Comparison of ENCODE assay signal across 24 cellular contexts in the genomic region with DNA sequence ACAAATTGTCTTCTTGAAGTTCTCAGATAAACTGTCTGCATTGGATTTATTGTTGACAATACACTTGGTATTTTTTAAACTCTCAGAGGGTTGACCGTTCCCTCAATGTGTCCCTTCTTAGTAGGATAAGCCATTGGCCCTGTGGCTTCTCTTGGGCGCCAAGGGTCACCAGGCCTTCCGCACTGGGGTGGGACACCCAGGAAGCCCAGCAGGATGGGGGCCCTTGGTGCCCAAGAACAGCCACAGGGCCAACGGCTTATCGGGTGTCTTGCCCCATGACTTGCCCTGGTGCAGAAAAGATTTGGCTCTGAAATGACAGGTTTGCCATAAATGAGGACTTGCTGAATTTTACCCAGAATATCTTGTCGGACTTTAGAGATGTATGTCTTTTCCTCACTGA.
A peak's percentile ranks its signal among the peaks of the same experiment; 100 is the strongest.
DNase-seq lines count a peak whose midpoint lies in the region; ATAC-seq and TF ChIP-seq lines count a peak whose summit lies in the region.
"Had no signal": no experiment of that assay in that cellular context is flagged by ENCODE, and none has a peak within 500 bp of the region (broad histone marks: within the 10 kb centered on the region; RNA-seq: fewer than 3 reads in every experiment).

No MANE protein-coding gene starts in this region.

- H3K4me1 Mint-ChIP-seq in neural crest cell (no peaks in the 10 kb centered on the region), osteocyte (ENCODE audit: unreplicated experiment) (no peaks in the 10 kb centered on the region)
- H3K4me1 Mint-ChIP-seq: CD14-positive monocyte; CD4-positive, alpha-beta memory T cell; CD4-positive, CD25-positive, alpha-beta regulatory T cell; CD8-positive, alpha-beta memory T cell had no signal

- H3K27ac Mint-ChIP-seq in neural crest cell (ENCODE audit: unreplicated experiment) (peak overlapping the region; percentile 27), osteocyte (ENCODE audit: unreplicated experiment) (no peak overlapping the region)
- H3K27ac Mint-ChIP-seq: CD14-positive monocyte; CD4-positive, alpha-beta memory T cell; CD4-positive, CD25-positive, alpha-beta regulatory T cell; CD8-positive, alpha-beta memory T cell had no signal

- TF ChIP-seq POLR2A in erythroblast (IDR thresholded peaks at IDR 0.05; ENCODE audit: low read length): no peak

- intact Hi-C loops in left lung (cut with DNase I): no loop called here

- H3K4me1 ChIP-seq in left lung: no peaks in the 10 kb centered on the region
- H3K4me1 ChIP-seq: BE2C, BLaER1 had no signal

- H3K27me3 Mint-ChIP-seq in neural crest cell (ENCODE audit: low read depth) (peaks cover 2% of the 10 kb centered on the region), osteocyte (ENCODE audit: unreplicated experiment) (no peaks in the 10 kb centered on the region)
- H3K27me3 Mint-ChIP-seq: CD4-positive, alpha-beta memory T cell; CD4-positive, CD25-positive, alpha-beta regulatory T cell had no signal

- H3K9me3 Mint-ChIP-seq in neural crest cell (peaks cover 2% of the 10 kb centered on the region), osteocyte (ENCODE audit: unreplicated experiment) (peaks cover 18% of the 10 kb centered on the region)

- no peaks in the 10 kb centered on the region for H3K27me3 ChIP-seq in left lung
- H3K27me3 ChIP-seq: BE2C, BLaER1 had no signal

- H3K27ac ChIP-seq in left lung: no peak overlapping the region
- H3K27ac ChIP-seq: BLaER1 had no signal

- peak; percentile 3 for DNase-seq in islet precursor cell
- DNase-seq in neural crest cell (ENCODE audit: low read depth, low spot score): no peak
- DNase-seq in osteocyte (ENCODE audit: extremely low spot score, unreplicated experiment): peak; percentile 48
- no peak for DNase-seq in left lung
- no peak for DNase-seq in NCI-H510A (lab: John Stamatoyannopoulos, UW)
- DNase-seq in erythroblast (lab: John Stamatoyannopoulos, UW): no peak
- no peak for DNase-seq in SIG-M5 treated with dmso at 0.1 percent for 504 hours (lab: John Stamatoyannopoulos, UW; ENCODE audit: unreplicated experiment)
- DNase-seq: 8988T; ACHN; BE2C; C1 segment of cervical spinal cord; CD4-positive, alpha-beta memory T cell; CD4-positive, CD25-positive, alpha-beta regulatory T cell; CD8-positive, alpha-beta memory T cell; COR-L47; DMS 273 treated with DMSO at 0.1 percent for 48 hours; DMS153; DMS53; DND-41; EL; GDM1 had no signal

- H3K36me3 ChIP-seq in left lung: no peaks in the 10 kb centered on the region
- H3K36me3 ChIP-seq: BE2C, BLaER1 had no signal

- H3K9me3 ChIP-seq in left lung: no peaks in the 10 kb centered on the region
- H3K9me3 ChIP-seq: BE2C, BLaER1 had no signal

- TF ChIP-seq CTCF in neural crest cell (conservative IDR thresholded peaks at IDR 0.05) (no peak), osteocyte (IDR thresholded peaks at IDR 0.05) (no peak), left lung (IDR thresholded peaks at IDR 0.05) (no peak)

- H3K4me3 ChIP-seq in left lung: no peak overlapping the region
- H3K4me3 ChIP-seq: BLaER1, GM12878 had no signal

- no peaks in the 10 kb centered on the region for H3K36me3 Mint-ChIP-seq in neural crest cell (ENCODE audit: low read depth)
- H3K36me3 Mint-ChIP-seq in osteocyte (ENCODE audit: unreplicated experiment): no peaks in the 10 kb centered on the region
- H3K36me3 Mint-ChIP-seq: CD14-positive monocyte; CD4-positive, alpha-beta memory T cell; CD8-positive, alpha-beta memory T cell had no signal

- no peak overlapping the region for H3K4me3 Mint-ChIP-seq in neural crest cell
- no peak overlapping the region for H3K4me3 Mint-ChIP-seq in osteocyte (ENCODE audit: unreplicated experiment)
- H3K4me3 Mint-ChIP-seq: CD14-positive monocyte; CD4-positive, alpha-beta memory T cell; CD4-positive, CD25-positive, alpha-beta regulatory T cell; CD8-positive, alpha-beta memory T cell had no signal

- no peak for ATAC-seq in left lung
- ATAC-seq: GM12878 had no signal

Comparison
In these comparisons a context has a peak if more than half of its experiments do, and no peak if none do; other contexts are left out.
1. DNase-seq: peak in islet precursor cell (single experiment) and osteocyte (single experiment); none in neural crest cell (single experiment), left lung (0 of 2), NCI-H510A (single experiment), erythroblast (0 of 2) and SIG-M5 treated with dmso at 0.1 percent for 504 hours (single experiment).